ENCODE assay signal across 12 cellular contexts in the genomic region with DNA sequence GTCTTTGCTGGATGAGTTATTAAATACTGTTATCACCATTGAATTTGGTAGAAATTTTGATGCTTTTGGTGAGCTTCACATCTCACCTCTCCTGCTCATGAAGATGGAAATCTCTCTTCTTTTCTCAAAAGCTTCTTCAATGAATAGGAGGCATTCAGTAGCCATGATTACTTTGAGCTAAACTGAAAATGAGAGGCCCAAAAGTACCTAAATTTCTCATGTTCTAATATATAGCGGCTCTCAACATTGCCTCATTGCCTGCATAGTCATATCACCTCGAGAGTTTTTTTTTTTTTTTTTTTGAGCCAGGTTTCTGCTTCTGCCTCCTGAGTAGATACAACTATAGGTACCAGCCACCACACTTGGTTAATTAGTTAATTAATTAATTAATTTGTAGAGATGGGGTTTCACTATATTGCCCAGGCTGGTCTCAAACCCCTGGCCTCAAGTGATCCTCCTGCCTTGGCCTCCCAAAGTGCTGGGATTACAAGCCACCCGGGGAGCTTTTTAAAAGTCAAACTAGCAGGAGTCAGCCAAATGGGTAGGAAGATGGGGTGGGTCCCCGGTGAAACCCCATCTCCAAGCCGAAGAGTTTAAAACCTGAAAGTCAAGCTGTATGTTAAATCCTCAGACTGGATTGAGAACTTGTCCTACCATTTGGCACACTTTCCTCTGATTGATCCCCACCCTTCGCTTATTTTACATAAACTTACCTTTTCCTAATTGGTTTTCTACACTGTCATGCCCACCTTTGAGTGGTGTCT.
DNase-seq lines count a peak whose midpoint lies in the region; ATAC-seq and TF ChIP-seq lines count a peak whose summit lies in the region.
"Had no signal": no experiment of that assay in that cellular context is flagged by ENCODE, and none has a peak within 500 bp of the region (broad histone marks: within the 10 kb centered on the region; RNA-seq: fewer than 3 reads in every experiment).

No MANE protein-coding gene starts in this region.

- peak overlapping the region in 1 of 8 donors; percentile 25 for H3K4me3 Mint-ChIP-seq in CD4-positive, alpha-beta memory T cell
- peak overlapping the region; percentile 39 for H3K4me3 Mint-ChIP-seq in activated CD4-positive, alpha-beta memory T cell treated with anti-CD3 and anti-CD28 coated beads for 36 hours
- no peak overlapping the region for H3K4me3 Mint-ChIP-seq in CD14-positive monocyte
- H3K4me3 Mint-ChIP-seq: nephron had no signal

- peak overlapping the region in 4 of 7 donors; percentile 30 to 76 (median 46) for H3K27ac Mint-ChIP-seq in CD4-positive, alpha-beta memory T cell
- peak overlapping the region; percentile 87 for H3K27ac Mint-ChIP-seq in activated CD4-positive, alpha-beta memory T cell treated with anti-CD3 and anti-CD28 coated beads for 36 hours
- H3K27ac Mint-ChIP-seq in CD14-positive monocyte = peak overlapping the region in 2 of 7 donors; percentile 21 to 35
- H3K27ac Mint-ChIP-seq: nephron had no signal

- no peaks in the 10 kb centered on the region for H3K9me3 Mint-ChIP-seq in CD4-positive, alpha-beta memory T cell
- no peaks in the 10 kb centered on the region for H3K9me3 Mint-ChIP-seq in activated CD4-positive, alpha-beta memory T cell treated with anti-CD3 and anti-CD28 coated beads for 36 hours
- no peaks in the 10 kb centered on the region for H3K9me3 Mint-ChIP-seq in CD14-positive monocyte
- H3K9me3 Mint-ChIP-seq: nephron had no signal

- no peak overlapping the region for H3K4me3 ChIP-seq in CD4-positive, alpha-beta memory T cell (ENCODE audit: low read length in 2 of 2)
- H3K4me3 ChIP-seq: ascending aorta had no signal

- peak; percentile 44 for ATAC-seq in GM19328 (IDR thresholded peaks at IDR 0.05; ENCODE audit: unreplicated experiment)
- peak; percentile 65 for ATAC-seq in HG02885 (IDR thresholded peaks at IDR 0.05; ENCODE audit: poor library complexity, unreplicated experiment)

- CTCF ChIA-PET in CD4-positive, alpha-beta memory T cell (lab: Charles Lee; ENCODE audit: partially characterized antibody) = interaction anchor here (1.3 kb wide), 1 partner anchor 14 kb away, joined by 4 read pairs; no protein-coding TSS in a partner anchor
- CTCF ChIA-PET in activated CD4-positive, alpha-beta memory T cell treated with anti-CD3 and anti-CD28 coated beads for 36 hours (lab: Charles Lee) = interaction anchor here (0.6 to 1.4 kb wide), 5 partner anchors 11 to 796 kb away, joined by 3 to 5 read pairs (median 3); no protein-coding TSS in a partner anchor

- H3K4me1 ChIP-seq in CD4-positive, alpha-beta memory T cell (ENCODE audit: insufficient read depth, low read length) = peaks cover 23% of the 10 kb centered on the region
- H3K4me1 ChIP-seq: ascending aorta had no signal

- no peak for DNase-seq in CD4-positive, alpha-beta memory T cell
- no peak for DNase-seq in activated CD4-positive, alpha-beta memory T cell treated with anti-CD3 and anti-CD28 coated beads for 36 hours
- DNase-seq in 8988T = no peak
- DNase-seq in NCI-H82 treated with DMSO at 0.1 percent for 48 hours (lab: John Stamatoyannopoulos, UW; ENCODE audit: unreplicated experiment) = no peak
- DNase-seq in islet precursor cell = no peak
- DNase-seq in CD14-positive monocyte (ENCODE audit: low spot score) = no peak
- DNase-seq: NCI-H345 had no signal

- H3K9me3 ChIP-seq in CD4-positive, alpha-beta memory T cell (ENCODE audit: control insufficient read depth in 1 of 2, low read length in 2 of 2) = no peaks in the 10 kb centered on the region
- H3K9me3 ChIP-seq: ascending aorta had no signal

- H3K27me3 Mint-ChIP-seq in CD4-positive, alpha-beta memory T cell = no peaks in the 10 kb centered on the region
- H3K27me3 Mint-ChIP-seq in activated CD4-positive, alpha-beta memory T cell treated with anti-CD3 and anti-CD28 coated beads for 36 hours = no peaks in the 10 kb centered on the region
- H3K27me3 Mint-ChIP-seq in CD14-positive monocyte (ENCODE audit: low read depth in 3 of 3) = no peaks in the 10 kb centered on the region

- H3K4me1 Mint-ChIP-seq in CD4-positive, alpha-beta memory T cell = peaks cover 25 to 45% (median 37%) of the 10 kb centered on the region in 4 donors
- H3K4me1 Mint-ChIP-seq in activated CD4-positive, alpha-beta memory T cell treated with anti-CD3 and anti-CD28 coated beads for 36 hours (ENCODE audit: low read depth) = peaks cover 55% of the 10 kb centered on the region
- peaks cover 37% of the 10 kb centered on the region for H3K4me1 Mint-ChIP-seq in CD14-positive monocyte

- H3K27ac ChIP-seq in CD4-positive, alpha-beta memory T cell (ENCODE audit: low read depth, low read length) = no peak overlapping the region
- H3K27ac ChIP-seq: ascending aorta, HL-60 had no signal

- intact Hi-C loops in CD4-positive, alpha-beta memory T cell (cut with micrococcal nuclease) = no loop called here
- intact Hi-C loops in activated CD4-positive, alpha-beta memory T cell treated with anti-CD3 and anti-CD28 coated beads for 36 hours (cut with micrococcal nuclease) = loop anchor here (1.0 to 10.0 kb wide), 8 partner anchors 100 to 526 kb away; partner anchors contain the start of genes INSYN2B, LCP2 and SPDL1
- intact Hi-C loops in CD14-positive monocyte (cut with micrococcal nuclease) = no loop called here

- peaks cover 16% of the 10 kb centered on the region for H3K36me3 ChIP-seq in CD4-positive, alpha-beta memory T cell (ENCODE audit: insufficient read depth, low read length)
- H3K36me3 ChIP-seq: ascending aorta had no signal

- POLR2A ChIA-PET in CD4-positive, alpha-beta memory T cell (lab: Charles Lee; ENCODE audit: partially characterized antibody) = no interaction called here
- POLR2A ChIA-PET in activated CD4-positive, alpha-beta memory T cell treated with anti-CD3 and anti-CD28 coated beads for 36 hours (lab: Charles Lee) = interaction anchor here (0.6 to 1.4 kb wide), 5 partner anchors 10 to 180 kb away, joined by 3 to 5 read pairs (median 3); no protein-coding TSS in a partner anchor

- no peak for TF ChIP-seq CTCF in CD14-positive monocyte (IDR thresholded peaks at IDR 0.05)

- no peaks in the 10 kb centered on the region for H3K27me3 ChIP-seq in CD4-positive, alpha-beta memory T cell (ENCODE audit: insufficient read depth, low read length)
- H3K27me3 ChIP-seq: ascending aorta had no signal

- H3K36me3 Mint-ChIP-seq in CD4-positive, alpha-beta memory T cell = peaks cover 68 to 74% of the 10 kb centered on the region in 2 donors
- peaks cover 41% of the 10 kb centered on the region for H3K36me3 Mint-ChIP-seq in activated CD4-positive, alpha-beta memory T cell treated with anti-CD3 and anti-CD28 coated beads for 36 hours
- H3K36me3 Mint-ChIP-seq in CD14-positive monocyte = peaks cover 62 to 92% of the 10 kb centered on the region in 2 donors
